10 cellular contexts compared by ENCODE assay signal in genomic region chr1:180157108-180157507, GRCh38. TPM values are rescaled to one million over a fixed set of nuclear protein-coding genes. Genes with fewer than 3 reads are reported as not detected.
DNase-seq lines count a peak whose midpoint lies in the region; ATAC-seq and TF ChIP-seq lines count a peak whose summit lies in the region.
"Had no signal": no experiment of that assay in that cellular context is flagged by ENCODE, and none has a peak within 500 bp of the region (broad histone marks: within the 10 kb centered on the region; RNA-seq: fewer than 3 reads in every experiment).

No MANE protein-coding gene starts in this region.

- H3K27ac Mint-ChIP-seq in brain = peak overlapping the region in 1 of 5 experiments; percentile 75

- TF ChIP-seq CTCF in AG04450 (IDR thresholded peaks at IDR 0.05; ENCODE audit: low read depth, low read length) (no peak), brain (conservative IDR thresholded peaks at IDR 0.05) (no peak)

- peak overlapping the region; percentile 89 to 97 (median 91) for H3K4me3 Mint-ChIP-seq in brain

- H3K4me3 ChIP-seq in AG04450 (ENCODE audit: low read depth, low read length) (peak overlapping the region; percentile 100), mesenchymal stem cell (ENCODE audit: insufficient read depth in 1 of 2, low read depth in 1 of 2, low read length in 2 of 2) (peak overlapping the region in 1 of 2 experiments; percentile 91)

- peaks cover 0 to 2% (median 0%) of the 10 kb centered on the region in 5 experiments for H3K9me3 Mint-ChIP-seq in brain

- H3K79me1 ChIP-seq in mesenchymal stem cell (replicated peaks; ENCODE audit: low read length, poor library complexity, severe bottlenecking) = peaks cover 14% of the 10 kb centered on the region

- H3K36me3 Mint-ChIP-seq in brain = peaks cover 6% of the 10 kb centered on the region

- no peak overlapping the region for H3K18ac ChIP-seq in mesenchymal stem cell (ENCODE audit: low read depth in 1 of 2, low read length in 2 of 2)

- POLR2A ChIA-PET in AG04450 (lab: Yijun Ruan, JAX) = interaction anchor here (0.6 to 1.1 kb wide), 6 partner anchors 8 to 59 kb away, joined by 3 to 4 read pairs (median 3); no protein-coding TSS in a partner anchor

- peaks cover 20% of the 10 kb centered on the region for H3K4me1 ChIP-seq in mesenchymal stem cell (ENCODE audit: control insufficient read depth, insufficient read depth, low read depth, low read length)

- no peak overlapping the region for H2BK120ac ChIP-seq in mesenchymal stem cell (ENCODE audit: low read depth, low read length)

- H3K27me3 ChIP-seq in AG04450 (ENCODE audit: control insufficient read depth, insufficient read depth, low read length) = no peaks in the 10 kb centered on the region
- H3K27me3 ChIP-seq in mesenchymal stem cell (ENCODE audit: control insufficient read depth in 1 of 2, insufficient read depth in 1 of 2, low read length in 2 of 2) = no peaks in the 10 kb centered on the region

- no peak overlapping the region for H3K4me2 ChIP-seq in mesenchymal stem cell (ENCODE audit: low read length, poor library complexity, severe bottlenecking)

- WGBS in mesenchymal stem cell = 61% methylated on average over 4 of the region's 4 CpGs

- no peak overlapping the region for H2BK5ac ChIP-seq in mesenchymal stem cell (ENCODE audit: low read depth, low read length, poor library complexity, severe bottlenecking)

- no peak overlapping the region for H3K23ac ChIP-seq in mesenchymal stem cell (ENCODE audit: low read length in 2 of 2)

- peaks cover 40% of the 10 kb centered on the region for H3K4me1 Mint-ChIP-seq in brain

- peak overlapping the region; percentile 37 for H3K9ac ChIP-seq in mesenchymal stem cell (ENCODE audit: low read length)

- H2AK5ac ChIP-seq in mesenchymal stem cell (ENCODE audit: low read length, severe bottlenecking) = peak overlapping the region; percentile 24

- H3K9me3 ChIP-seq in AG04450 (ENCODE audit: control insufficient read depth, insufficient read depth, low read length) = peaks cover 3% of the 10 kb centered on the region; the same call in 1 of the 2 replicates
- no peaks in the 10 kb centered on the region for H3K9me3 ChIP-seq in mesenchymal stem cell (ENCODE audit: control insufficient read depth, low read length)

- H4K91ac ChIP-seq in mesenchymal stem cell (ENCODE audit: low read length) = no peak overlapping the region

- ATAC-seq in HG02973 (IDR thresholded peaks at IDR 0.05; ENCODE audit: unreplicated experiment) = no peak
- ATAC-seq: stimulated activated naive CD8-positive, alpha-beta T cell treated with anti-CD3 and anti-CD28 coated beads, Interleukin-15, Interleukin-2, amounts not matched to agents 100 U/mL and 50 U/mL, for 24 hours had no signal

- CTCF ChIA-PET in AG04450 (lab: Charles Lee) = interaction anchor here (0.6 to 1.9 kb wide), 2 partner anchors 11 to 290 kb away, joined by 3 to 4 read pairs; no protein-coding TSS in a partner anchor

- H3K14ac ChIP-seq in mesenchymal stem cell (ENCODE audit: low read length in 2 of 2) = no peak overlapping the region

- no peak overlapping the region for H3K4ac ChIP-seq in mesenchymal stem cell (ENCODE audit: low read depth in 1 of 2, low read length in 2 of 2)

- peaks cover 13% of the 10 kb centered on the region for H3K27me3 Mint-ChIP-seq in brain

- H3K36me3 ChIP-seq in mesenchymal stem cell (ENCODE audit: control insufficient read depth in 1 of 2, insufficient read depth in 2 of 2, low read depth in 1 of 2, low read length in 2 of 2) = peaks cover 0 to 5% of the 10 kb centered on the region in 2 experiments

- H2BK15ac ChIP-seq in mesenchymal stem cell (ENCODE audit: low read depth, poor library complexity, severe bottlenecking) = no peak overlapping the region

- no peak overlapping the region for H2BK12ac ChIP-seq in mesenchymal stem cell (ENCODE audit: low read length in 2 of 2)

- DNase-seq in AG04450 (ENCODE audit: low read depth, low spot score) (no peak), HT1080 (ENCODE audit: low read depth) (peak; percentile 64), mesenchymal stem cell (peak; percentile 79), globus pallidus (ENCODE audit: low spot score) (no peak), amygdala (lab: John Stamatoyannopoulos, UW) (no peak), UCSD-AML1 (lab: John Stamatoyannopoulos, UW; ENCODE audit: unreplicated experiment) (no peak)
- DNase-seq: activated CD4-positive, alpha-beta T cell treated with anti-CD3 and anti-CD28 coated beads for 4 hours; stimulated activated naive CD8-positive, alpha-beta T cell treated with anti-CD3 and anti-CD28 coated beads, Interleukin-15, Interleukin-2, amounts not matched to agents 100 U/mL and 50 U/mL, for 24 hours had no signal

- H4K8ac ChIP-seq in mesenchymal stem cell (ENCODE audit: low read length) = no peak overlapping the region

- no peak overlapping the region for H2AFZ ChIP-seq in mesenchymal stem cell (ENCODE audit: low read depth, low read length)

- H3K27ac ChIP-seq in AG04450 (ENCODE audit: low read depth, low read length) = peak overlapping the region; percentile 53
- peak overlapping the region; percentile 9 for H3K27ac ChIP-seq in mesenchymal stem cell (ENCODE audit: low read length, poor library complexity, severe bottlenecking)

RNA-seq across cellular contexts. Expression of gene QSOX1, which starts 2.4 kb away (rescaled TPM):
- polyA plus RNA-seq in AG04450 (2011; rRNA removed) (1,269 and 1,338 TPM in 2 replicates), brain (ENCODE audit: insufficient read depth, low read depth, low replicate concordance) (58.6 TPM)
- polyA minus RNA-seq in AG04450 (2011; rRNA and poly(A)+ RNA removed) = 337 and 391 TPM in 2 replicates
- total RNA-seq in HT1080 (2014; rRNA removed; shearing (Covaris generic)) = 191 and 201 TPM in 2 replicates
- 260 and 263 TPM in 2 replicates for polyA plus RNA-seq in HT1080 (2015; cell fraction: cytosol; rRNA removed)
- 770 and 857 TPM in 2 replicates for polyA plus RNA-seq in HT1080 (2015; cell fraction: nucleus; rRNA removed)
- polyA plus RNA-seq in mesenchymal stem cell (2013, experiment 1 of 2) = 320 TPM
- polyA plus RNA-seq in mesenchymal stem cell (2013, experiment 2 of 2) = 317 TPM

Comparison
In these comparisons a context has a peak if more than half of its experiments do, and no peak if none do; other contexts are left out.
1. DNase-seq: peak in HT1080 (single experiment) and mesenchymal stem cell (single experiment); none in AG04450 (single experiment), globus pallidus (single experiment), amygdala (0 of 56) and UCSD-AML1 (single experiment).
2. RNA of gene QSOX1, which starts 2.4 kb away (polyA plus RNA-seq): 1,269 to 1,338 TPM in AG04450; 58.6 TPM in brain (single experiment); every median in the first group is over 10 times any median in the second.